8 cellular contexts compared by ENCODE assay signal in the genomic region with DNA sequence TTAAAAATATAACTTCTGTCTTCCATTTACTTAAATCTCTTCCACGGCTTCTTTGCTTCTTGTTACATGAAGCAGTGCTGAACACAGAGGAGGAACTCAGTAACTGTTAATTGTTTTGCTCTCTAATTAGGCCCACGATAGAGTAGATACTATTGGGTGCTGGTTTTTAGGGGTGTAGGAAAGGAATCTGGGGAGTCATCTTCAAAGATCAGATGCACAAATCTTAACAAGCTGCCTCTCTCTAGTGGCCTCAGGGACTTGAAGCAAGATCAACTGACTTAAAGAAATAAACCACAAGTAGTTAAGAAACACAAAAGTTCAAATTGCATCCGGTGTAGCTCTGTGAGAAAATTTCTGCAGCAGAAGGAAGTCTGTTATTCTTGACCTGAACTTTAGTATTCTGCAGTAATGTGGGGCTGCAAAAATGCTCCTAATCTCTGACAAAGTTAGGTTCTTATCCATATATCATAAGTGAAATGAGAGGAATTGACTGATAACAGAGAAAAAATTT. TPM values are rescaled to one million over a fixed set of nuclear protein-coding genes. Genes with fewer than 3 reads are reported as not detected.
DNase-seq lines count a peak whose midpoint lies in the region; ATAC-seq lines count a peak whose summit lies in the region.

No MANE protein-coding gene starts in this region.

- in situ Hi-C loops in SK-MEL-5 (cut with HindIII; ENCODE audit: low pct_unique_long_range_greater_than_20kb, low sequenced_read_pairs): no loop called here

- DNase-seq in SK-MEL-5 (ENCODE audit: low read depth, low spot score): peak; percentile 87
- DNase-seq in iris pigment epithelial cell (ENCODE audit: low read depth): peak; percentile 89
- DNase-seq in NCI-H526 treated with DMSO at 0.1 percent for 48 hours (lab: John Stamatoyannopoulos, UW): no peak
- no peak for DNase-seq in DMS 273 (lab: John Stamatoyannopoulos, UW; ENCODE audit: unreplicated experiment)
- no peak for DNase-seq in NCI-H82 treated with DMSO at 0.1 percent for 48 hours (lab: John Stamatoyannopoulos, UW; ENCODE audit: unreplicated experiment)
- no peak for DNase-seq in effector CD4-positive, alpha-beta T cell

- peak; percentile 88 for ATAC-seq in GM18861 (IDR thresholded peaks at IDR 0.05; ENCODE audit: unreplicated experiment)
- peak; percentile 72 for ATAC-seq in HG02884 (IDR thresholded peaks at IDR 0.05; ENCODE audit: unreplicated experiment)

RNA-seq across cellular contexts. Expression of gene CHST2, which starts 51.6 kb away (rescaled TPM):
- total RNA-seq in SK-MEL-5 (2014; rRNA removed; shearing (Covaris generic)): 3.6 and 4.3 TPM in 2 replicates
- polyA plus RNA-seq in SK-MEL-5 (2015; cell fraction: cytosol; rRNA removed): 11.3 and 12.9 TPM in 2 replicates
- 2.7 and 3.9 TPM in 2 replicates for polyA plus RNA-seq in SK-MEL-5 (2015; cell fraction: nucleus; rRNA removed)

Comparison
In these comparisons a context has a peak if more than half of its experiments do, and no peak if none do; other contexts are left out.
1. DNase-seq: peak in SK-MEL-5 (single experiment) and iris pigment epithelial cell (single experiment); none in NCI-H526 treated with DMSO at 0.1 percent for 48 hours (single experiment), DMS 273 (single experiment), NCI-H82 treated with DMSO at 0.1 percent for 48 hours (single experiment) and effector CD4-positive, alpha-beta T cell (single experiment).